9 cellular contexts compared by ENCODE assay signal in the genomic region with DNA sequence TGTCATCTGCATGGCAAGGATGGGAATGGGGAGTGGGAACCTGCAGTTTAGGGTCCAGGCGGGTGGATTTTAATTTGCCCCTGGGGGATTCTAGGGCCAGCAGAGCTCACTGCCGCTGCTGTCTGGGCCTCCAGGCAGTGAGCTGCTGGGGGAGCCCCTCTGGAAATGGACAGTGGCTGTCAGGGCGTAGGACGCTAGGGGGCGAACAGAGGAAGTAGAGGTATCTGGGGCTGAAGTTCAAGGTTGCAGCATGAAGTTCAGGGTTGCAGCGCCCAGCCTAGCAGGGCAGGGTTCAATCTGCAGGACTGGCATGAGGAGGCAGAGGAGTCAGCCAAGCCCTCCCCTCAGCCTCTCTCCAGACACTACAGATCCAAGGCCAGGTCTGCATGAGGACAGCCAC. TPM values are rescaled to one million over a fixed set of nuclear protein-coding genes. Genes with fewer than 3 reads are reported as not detected.
A peak's percentile ranks its signal among the peaks of the same experiment; 100 is the strongest.
DNase-seq lines count a peak whose midpoint lies in the region; ATAC-seq, FAIRE-seq and TF ChIP-seq lines count a peak whose summit lies in the region.
"Had no signal": no experiment of that assay in that cellular context is flagged by ENCODE, and none has a peak within 500 bp of the region (broad histone marks: within the 10 kb centered on the region; RNA-seq: fewer than 3 reads in every experiment).

No MANE protein-coding gene starts in this region.

- peaks cover 8% of the 10 kb centered on the region for H3K36me3 Mint-ChIP-seq in astrocyte (ENCODE audit: low read depth, unreplicated experiment)
- no peaks in the 10 kb centered on the region for H3K36me3 Mint-ChIP-seq in activated T-helper 17 cell treated with anti-CD3 and anti-CD28 coated beads, Interleukin-2, amount 50 U/mL, for 72 hours (ENCODE audit: low read depth)
- H3K36me3 Mint-ChIP-seq: stimulated activated naive B cell treated with anti-CD40 and anti-IgM and Interleukin-4, amounts not matched to agents 10 μg/mL and 1 μg/mL and 100 μg/mL, for 72 hours had no signal

- POLR2A ChIA-PET in OCI-LY7 (lab: Charles Lee), result no interaction called here

- H3K27ac Mint-ChIP-seq in astrocyte (ENCODE audit: unreplicated experiment), result no peak overlapping the region
- H3K27ac Mint-ChIP-seq in activated T-helper 17 cell treated with anti-CD3 and anti-CD28 coated beads, Interleukin-2, amount 50 U/mL, for 72 hours, result no peak overlapping the region
- H3K27ac Mint-ChIP-seq: stimulated activated naive B cell treated with anti-CD40 and anti-IgM and Interleukin-4, amounts not matched to agents 10 μg/mL and 1 μg/mL and 100 μg/mL, for 72 hours had no signal

- H3K4me2 ChIP-seq in OCI-LY7 (ENCODE audit: low read length), result no peak overlapping the region
- H3K4me2 ChIP-seq in astrocyte (ENCODE audit: low read length), result no peak overlapping the region

- peaks cover 7% of the 10 kb centered on the region for H3K9me3 Mint-ChIP-seq in astrocyte (ENCODE audit: unreplicated experiment)
- no peaks in the 10 kb centered on the region for H3K9me3 Mint-ChIP-seq in activated T-helper 17 cell treated with anti-CD3 and anti-CD28 coated beads, Interleukin-2, amount 50 U/mL, for 72 hours

- no peaks in the 10 kb centered on the region for H3K9me3 ChIP-seq in OCI-LY7 (ENCODE audit: low read length)
- no peaks in the 10 kb centered on the region for H3K9me3 ChIP-seq in astrocyte (ENCODE audit: insufficient read depth, low read depth, low read length)

- H3K4me1 ChIP-seq in OCI-LY7 (ENCODE audit: insufficient read depth, low read length, poor library complexity, severe bottlenecking) (peaks cover 14% of the 10 kb centered on the region), astrocyte (ENCODE audit: insufficient read depth, low read length) (no peaks in the 10 kb centered on the region)

- no peaks in the 10 kb centered on the region for H3K9me2 ChIP-seq in OCI-LY7 (ENCODE audit: insufficient read depth, low read length)

- peak; percentile 43; the same call in 1 of the 2 replicates for TF ChIP-seq CTCF in GM12875 (IDR thresholded peaks at IDR 0.05; ENCODE audit: borderline replicate concordance, insufficient read depth, low read depth, low read length)
- peak; percentile 75 for TF ChIP-seq CTCF in OCI-LY7 (conservative IDR thresholded peaks at IDR 0.05; ENCODE audit: low read length)
- peak; percentile 13 for TF ChIP-seq CTCF in astrocyte (IDR thresholded peaks at IDR 0.05; ENCODE audit: insufficient read depth, low read depth, low read length)

- ATAC-seq in GM19463 (IDR thresholded peaks at IDR 0.05; ENCODE audit: unreplicated experiment), result no peak
- no peak for ATAC-seq in activated T-helper 17 cell treated with anti-CD3 and anti-CD28 coated beads, Interleukin-2, amount 50 U/mL, for 72 hours (replicated peaks)

- CTCF ChIA-PET in OCI-LY7 (lab: Charles Lee; ENCODE audit: unreplicated experiment), result no interaction called here

- H3K79me2 ChIP-seq in OCI-LY7 (ENCODE audit: insufficient read depth, low read depth, low read length) (no peaks in the 10 kb centered on the region), astrocyte (ENCODE audit: insufficient read depth, low read length) (peaks cover 9% of the 10 kb centered on the region)

- DNase-seq in OCI-LY7 (ENCODE audit: low spot score), result peak; percentile 48
- no peak for DNase-seq in astrocyte (ENCODE audit: low read depth)
- DNase-seq in stimulated activated CD4-positive, alpha-beta T cell treated with anti-CD3 and anti-CD28 coated beads, Interleukin-15, amount 100 ng/mL, for 24 hours, result peak; percentile 64
- no peak for DNase-seq in AG20443 (ENCODE audit: low spot score)
- no peak for DNase-seq in RCC 7860 (ENCODE audit: low spot score)
- DNase-seq: stimulated activated naive B cell treated with anti-CD40 and anti-IgM and Interleukin-4, amounts not matched to agents 10 μg/mL and 1 μg/mL and 100 μg/mL, for 72 hours had no signal

- BruUV-seq in OCI-LY7 (replicated peaks; lab: Mats Ljungman, UMichigan), result no TSS peak

- H3K4me3 Mint-ChIP-seq in astrocyte (ENCODE audit: unreplicated experiment), result no peak overlapping the region
- no peak overlapping the region for H3K4me3 Mint-ChIP-seq in activated T-helper 17 cell treated with anti-CD3 and anti-CD28 coated beads, Interleukin-2, amount 50 U/mL, for 72 hours
- H3K4me3 Mint-ChIP-seq: stimulated activated naive B cell treated with anti-CD40 and anti-IgM and Interleukin-4, amounts not matched to agents 10 μg/mL and 1 μg/mL and 100 μg/mL, for 72 hours had no signal

- H3K27ac ChIP-seq in OCI-LY7 (ENCODE audit: low read depth, low read length, poor library complexity, severe bottlenecking), result no peak overlapping the region
- no peak overlapping the region for H3K27ac ChIP-seq in astrocyte (ENCODE audit: low read depth, low read length)

- H3K27me3 ChIP-seq in astrocyte (ENCODE audit: insufficient read depth, low read length), result no peaks in the 10 kb centered on the region

- no peaks in the 10 kb centered on the region for H3K27me3 Mint-ChIP-seq in astrocyte (ENCODE audit: low read depth, unreplicated experiment)
- H3K27me3 Mint-ChIP-seq in activated T-helper 17 cell treated with anti-CD3 and anti-CD28 coated beads, Interleukin-2, amount 50 U/mL, for 72 hours, result no peaks in the 10 kb centered on the region
- H3K27me3 Mint-ChIP-seq: stimulated activated naive B cell treated with anti-CD40 and anti-IgM and Interleukin-4, amounts not matched to agents 10 μg/mL and 1 μg/mL and 100 μg/mL, for 72 hours had no signal

- no peak for FAIRE-seq in astrocyte (lab: Jason Lieb, UNC)
- no peak for FAIRE-seq in RCC 7860 (lab: Jason Lieb, UNC)

- H4K20me1 ChIP-seq in OCI-LY7 (ENCODE audit: insufficient read depth, low read length) (no peaks in the 10 kb centered on the region), astrocyte (ENCODE audit: insufficient read depth, low read length) (peaks cover 15% of the 10 kb centered on the region)

- intact Hi-C loops in OCI-LY7 (cut with micrococcal nuclease; ENCODE audit: unreplicated experiment), result loop anchor here (2.0 kb wide), 1 partner anchor 39 kb away; no protein-coding TSS in a partner anchor

- H2AFZ ChIP-seq in OCI-LY7 (ENCODE audit: low read length) (no peak overlapping the region; the same call in 1 of the 2 replicates), astrocyte (ENCODE audit: low read depth, low read length) (no peak overlapping the region)

- H3K4me3 ChIP-seq in GM12875 (ENCODE audit: low read depth, low read length) (no peak overlapping the region), OCI-LY7 (ENCODE audit: low read depth, low read length, poor library complexity, severe bottlenecking) (no peak overlapping the region), astrocyte (ENCODE audit: insufficient read depth, low read depth, low read length) (no peak overlapping the region)

- H3K4me1 Mint-ChIP-seq in astrocyte (ENCODE audit: low read depth, unreplicated experiment), result no peaks in the 10 kb centered on the region
- H3K4me1 Mint-ChIP-seq in activated T-helper 17 cell treated with anti-CD3 and anti-CD28 coated beads, Interleukin-2, amount 50 U/mL, for 72 hours, result peaks cover 18% of the 10 kb centered on the region

- H3K9ac ChIP-seq in astrocyte (ENCODE audit: low read length), result no peak overlapping the region

- H3K36me3 ChIP-seq in OCI-LY7 (ENCODE audit: insufficient read depth, low read length), result no peaks in the 10 kb centered on the region
- H3K36me3 ChIP-seq in astrocyte (ENCODE audit: insufficient read depth, low read length), result no peaks in the 10 kb centered on the region

RNA-seq across cellular contexts. Expression of gene APBA2, which starts 49.5 kb away (rescaled TPM):
- total RNA-seq in OCI-LY7 (2014; rRNA removed; shearing (Covaris generic)), result not detected in 2 replicates
- total RNA-seq in OCI-LY7 (2022) (not detected in 2 replicates), astrocyte (12.7 and 15.2 TPM in 2 replicates)
- total RNA-seq in activated T-helper 17 cell treated with anti-CD3 and anti-CD28 coated beads, Interleukin-2, amount 50 U/mL, for 72 hours, result 1 to 10 TPM; 2.3 to 3.8 TPM

Comparison
In these comparisons a context has a peak if more than half of its experiments do, and no peak if none do; other contexts are left out.
1. CTCF ChIP-seq: peak in every context shown above with its lines; median percentile 75 in OCI-LY7; 43 in GM12875; 13 in astrocyte.
2. DNase-seq: peak in OCI-LY7 (single experiment) and stimulated activated CD4-positive, alpha-beta T cell treated with anti-CD3 and anti-CD28 coated beads, Interleukin-15, amount 100 ng/mL, for 24 hours (single experiment); none in astrocyte (single experiment), AG20443 (single experiment) and RCC 7860 (single experiment).